ENCODE assay signal across 8 cellular contexts in genomic region chr11:103091024-103091423, GRCh38. TPM values are rescaled to one million over a fixed set of nuclear protein-coding genes. Genes with fewer than 3 reads are reported as not detected.
A peak's percentile ranks its signal among the peaks of the same experiment; 100 is the strongest.
DNase-seq lines count a peak whose midpoint lies in the region; ATAC-seq and TF ChIP-seq lines count a peak whose summit lies in the region.

No MANE protein-coding gene starts in this region.

- peaks cover 5 to 16% (median 11%) of the 10 kb centered on the region in 3 donors for H3K4me1 ChIP-seq in skeletal muscle tissue (ENCODE audit: control insufficient read depth in 3 of 3, insufficient read depth in 3 of 3, low read length in 3 of 3)

- peaks cover 0 to 4% (median 3%) of the 10 kb centered on the region in 3 donors for H3K36me3 ChIP-seq in skeletal muscle tissue (ENCODE audit: control insufficient read depth in 3 of 3, insufficient read depth in 3 of 3, low read length in 3 of 3)

- ATAC-seq in GM21526 (IDR thresholded peaks at IDR 0.05; ENCODE audit: low FRiP score, unreplicated experiment) = no peak
- ATAC-seq in HG03108 (IDR thresholded peaks at IDR 0.05; ENCODE audit: unreplicated experiment) = no peak

- H3K27ac ChIP-seq in HL-60 (replicated peaks) (peak overlapping the region; percentile 95), skeletal muscle tissue (ENCODE audit: low read depth, low read length) (no peak overlapping the region)

- no peak for TF ChIP-seq CTCF in HL-60 (IDR thresholded peaks at IDR 0.05; ENCODE audit: insufficient read depth, low read length)

- H3K27me3 ChIP-seq in HL-60 (ENCODE audit: insufficient read depth, poor library complexity, severe bottlenecking) (no peaks in the 10 kb centered on the region), skeletal muscle tissue (ENCODE audit: control insufficient read depth in 3 of 3, insufficient read depth in 3 of 3, low read length in 3 of 3) (peaks cover 0 to 11% (median 6%) of the 10 kb centered on the region in 3 donors)

- DNase-seq in ELR (ENCODE audit: low read depth) (peak; percentile 42), HL-60 (ENCODE audit: low read depth in 1 of 2, low spot score in 1 of 2) (peak in 1 of 2 experiments; percentile 26), UCSD-AML1 (lab: John Stamatoyannopoulos, UW; ENCODE audit: unreplicated experiment) (peak; percentile 18), glomerular visceral epithelial cell (ENCODE audit: extremely low spot score) (peak; percentile 5), SHP77 treated with DMSO at 0.1 percent for 48 hours (lab: John Stamatoyannopoulos, UW) (no peak)

- no peaks in the 10 kb centered on the region for H3K9me3 ChIP-seq in skeletal muscle tissue (ENCODE audit: control insufficient read depth in 3 of 3, low read length in 3 of 3)

- H3K4me3 ChIP-seq in HL-60 (replicated peaks; ENCODE audit: insufficient read depth, low read length) = peak overlapping the region; percentile 95
- H3K4me3 ChIP-seq in skeletal muscle tissue (ENCODE audit: low read length in 3 of 3) = peak overlapping the region; percentile 80 to 92 (median 83)

- peak overlapping the region; percentile 60 to 72 (median 69) for H3K9ac ChIP-seq in skeletal muscle tissue (ENCODE audit: low read depth in 1 of 3, low read length in 3 of 3)

RNA-seq across cellular contexts. Expression of gene DCUN1D5, which starts 0.9 kb away (rescaled TPM):
- 33.9 TPM for total RNA-seq in skeletal muscle tissue

RNA-seq across cellular contexts. Expression of gene DYNC2H1, which starts 18.2 kb away (rescaled TPM):
- 46.4 TPM for total RNA-seq in skeletal muscle tissue
